ENCODE assay signal across 16 cellular contexts in the genomic region with DNA sequence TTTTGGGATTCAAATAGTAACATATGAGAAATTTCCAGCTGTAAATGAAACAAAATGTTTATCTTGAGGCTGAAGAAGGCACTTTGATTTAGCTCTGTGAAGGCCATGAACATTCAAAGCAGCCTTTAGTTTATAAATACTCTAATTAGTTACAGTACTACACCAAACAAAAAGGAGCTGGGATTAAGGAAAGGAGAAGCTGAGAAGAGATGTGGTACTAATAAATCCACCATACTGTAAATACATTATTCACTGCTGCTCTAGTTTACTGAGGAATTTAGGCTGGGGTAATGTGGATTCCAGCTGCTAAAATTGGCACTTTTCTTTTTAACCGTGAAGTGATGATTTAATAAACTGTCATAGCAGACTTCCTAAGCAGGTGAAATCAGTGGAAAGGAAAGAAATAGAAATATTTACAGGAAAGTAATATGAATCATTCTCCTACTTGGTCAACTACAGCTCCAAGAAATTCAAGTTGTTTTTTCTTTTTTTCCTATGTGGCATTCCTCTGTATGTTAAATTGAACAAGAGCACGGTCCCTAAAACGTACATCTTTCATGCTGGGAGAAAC.
"Had no signal": no experiment of that assay in that cellular context is flagged by ENCODE, and none has a peak within 500 bp of the region (broad histone marks: within the 10 kb centered on the region; RNA-seq: fewer than 3 reads in every experiment).

No MANE protein-coding gene starts in this region.

- H3K4me3 ChIP-seq: adrenal gland, mucosa of descending colon, psoas muscle, upper lobe of left lung had no signal

- H3K36me3 ChIP-seq: adrenal gland, upper lobe of left lung had no signal

- H3K4me1 Mint-ChIP-seq: central memory CD8-positive, alpha-beta T cell had no signal

- H3K9me3 ChIP-seq: adrenal gland, mucosa of descending colon, psoas muscle, upper lobe of left lung had no signal

- H3K9me3 Mint-ChIP-seq: activated naive CD4-positive, alpha-beta T cell treated with anti-CD3 and anti-CD28 coated beads for 36 hours; central memory CD8-positive, alpha-beta T cell; naive thymus-derived CD8-positive, alpha-beta T cell; stimulated activated naive CD8-positive, alpha-beta T cell treated with anti-CD3 and anti-CD28 coated beads, Interleukin-15, Interleukin-2, amounts not matched to agents 100 ng/mL and 50 ng/mL, for 24 hours had no signal

- ATAC-seq: activated CD8-positive, alpha-beta T cell treated with anti-CD3 and anti-CD28 coated beads, Interleukin-2, amount 10 ng/mL, durations not matched to agents 7 days and 5 days; foreskin keratinocyte; left lobe of liver; mucosa of descending colon; naive thymus-derived CD8-positive, alpha-beta T cell; psoas muscle; sciatic nerve had no signal

- H3K27ac ChIP-seq: adrenal gland, foreskin keratinocyte, psoas muscle, upper lobe of left lung had no signal

- H3K36me3 Mint-ChIP-seq: naive thymus-derived CD8-positive, alpha-beta T cell had no signal

- DNase-seq: activated CD4-positive, alpha-beta T cell treated with anti-CD3 and anti-CD28 coated beads for 4 hours; activated CD8-positive, alpha-beta T cell treated with anti-CD3 and anti-CD28 coated beads, Interleukin-2, amount 10 ng/mL, durations not matched to agents 7 days and 5 days; activated naive CD4-positive, alpha-beta T cell treated with anti-CD3 and anti-CD28 coated beads for 36 hours; adrenal gland; foreskin keratinocyte; mammary epithelial cell; mucosa of descending colon; naive thymus-derived CD8-positive, alpha-beta T cell; occipital lobe; psoas muscle; stimulated activated CD4-positive, alpha-beta T cell treated with anti-CD3 and anti-CD28 coated beads, Interleukin-2, amount 100 ng/mL, for 48 hours; upper lobe of left lung had no signal

- H3K27me3 Mint-ChIP-seq: central memory CD8-positive, alpha-beta T cell; naive thymus-derived CD8-positive, alpha-beta T cell; stimulated activated naive CD8-positive, alpha-beta T cell treated with anti-CD3 and anti-CD28 coated beads, Interleukin-15, Interleukin-2, amounts not matched to agents 100 ng/mL and 50 ng/mL, for 24 hours had no signal

- H3K27ac Mint-ChIP-seq: activated CD8-positive, alpha-beta T cell treated with anti-CD3 and anti-CD28 coated beads, Interleukin-2, amount 10 ng/mL, durations not matched to agents 7 days and 5 days; activated naive CD4-positive, alpha-beta T cell treated with anti-CD3 and anti-CD28 coated beads for 36 hours; naive thymus-derived CD8-positive, alpha-beta T cell; stimulated activated naive CD8-positive, alpha-beta T cell treated with anti-CD3 and anti-CD28 coated beads, Interleukin-15, Interleukin-2, amounts not matched to agents 100 ng/mL and 50 ng/mL, for 24 hours had no signal

- H3K4me1 ChIP-seq: adrenal gland, psoas muscle, upper lobe of left lung had no signal

- H3K27me3 ChIP-seq: adrenal gland, foreskin keratinocyte, upper lobe of left lung had no signal

- H3K4me3 Mint-ChIP-seq: activated CD8-positive, alpha-beta T cell treated with anti-CD3 and anti-CD28 coated beads, Interleukin-2, amount 10 ng/mL, durations not matched to agents 7 days and 5 days; activated naive CD4-positive, alpha-beta T cell treated with anti-CD3 and anti-CD28 coated beads for 36 hours; central memory CD8-positive, alpha-beta T cell; naive thymus-derived CD8-positive, alpha-beta T cell; stimulated activated naive CD8-positive, alpha-beta T cell treated with anti-CD3 and anti-CD28 coated beads, Interleukin-15, Interleukin-2, amounts not matched to agents 100 ng/mL and 50 ng/mL, for 24 hours had no signal
